Comparison of ENCODE assay signal across 13 cellular contexts in genomic region chr10:69425513-69426298, GRCh38. TPM values are rescaled to one million over a fixed set of nuclear protein-coding genes. Genes with fewer than 3 reads are reported as not detected.
DNase-seq lines count a peak whose midpoint lies in the region; ATAC-seq and TF ChIP-seq lines count a peak whose summit lies in the region.
"Had no signal": no experiment of that assay in that cellular context is flagged by ENCODE, and none has a peak within 500 bp of the region (broad histone marks: within the 10 kb centered on the region; RNA-seq: fewer than 3 reads in every experiment).

No MANE protein-coding gene starts in this region.

- peak overlapping the region; percentile 29 for H3K27ac ChIP-seq in left ventricle myocardium inferior (replicated peaks)
- peak overlapping the region; percentile 44 to 96 (median 88) for H3K27ac ChIP-seq in gastroesophageal sphincter
- H3K27ac ChIP-seq in mesenchymal stem cell (ENCODE audit: low read length, poor library complexity, severe bottlenecking): no peak overlapping the region

- H3K4me3 ChIP-seq in left ventricle myocardium inferior: no peak overlapping the region
- no peak overlapping the region for H3K4me3 ChIP-seq in gastroesophageal sphincter
- no peak overlapping the region for H3K4me3 ChIP-seq in mesenchymal stem cell (ENCODE audit: insufficient read depth in 1 of 2, low read depth in 1 of 2, low read length in 2 of 2)

- H3K23ac ChIP-seq in mesenchymal stem cell (ENCODE audit: low read length in 2 of 2): no peak overlapping the region

- H3K4ac ChIP-seq in mesenchymal stem cell (ENCODE audit: low read depth in 1 of 2, low read length in 2 of 2): no peak overlapping the region

- intact Hi-C loops in left ventricle myocardium inferior (cut with micrococcal nuclease) (loop anchor here (5.0 to 10.0 kb wide), 2 partner anchors 82 to 209 kb away; partner anchors contain the start of gene FAM241B), left cardiac atrium (cut with DNase I) (loop anchor here (2.0 to 5.0 kb wide), 2 partner anchors 82 to 213 kb away; no protein-coding TSS in a partner anchor)

- CTCF ChIA-PET in T-cell (lab: Charles Lee): interaction anchor here (0.5 to 2.7 kb wide), 7 partner anchors 9 to 1072 kb away, joined by 3 to 12 read pairs (median 4); partner anchors contain the start of gene TACR2 (in 1 of the 2)

- no peak overlapping the region for H2AK5ac ChIP-seq in mesenchymal stem cell (ENCODE audit: low read length, severe bottlenecking)

- no peak overlapping the region for H3K4me2 ChIP-seq in mesenchymal stem cell (ENCODE audit: low read length, poor library complexity, severe bottlenecking)

- H3K4me1 ChIP-seq in left ventricle myocardium inferior (peaks cover 14% of the 10 kb centered on the region), gastroesophageal sphincter (peaks cover 0 to 51% (median 0%) of the 10 kb centered on the region in 3 donors), mesenchymal stem cell (ENCODE audit: control insufficient read depth, insufficient read depth, low read depth, low read length) (no peaks in the 10 kb centered on the region)

- H3K9me3 ChIP-seq in left ventricle myocardium inferior (replicated peaks) (no peaks in the 10 kb centered on the region), gastroesophageal sphincter (no peaks in the 10 kb centered on the region), mesenchymal stem cell (ENCODE audit: control insufficient read depth, low read length) (no peaks in the 10 kb centered on the region)

- H3K18ac ChIP-seq in mesenchymal stem cell (ENCODE audit: low read depth in 1 of 2, low read length in 2 of 2): no peak overlapping the region

- H3K4me3 Mint-ChIP-seq in T-cell: peak overlapping the region in 1 of 3 donors; percentile 40

- no peaks in the 10 kb centered on the region for H3K79me1 ChIP-seq in mesenchymal stem cell (replicated peaks; ENCODE audit: low read length, poor library complexity, severe bottlenecking)

- POLR2A ChIA-PET in T-cell (lab: Charles Lee): no interaction called here

- no peak for DNase-seq in left ventricle myocardium inferior
- no peak for DNase-seq in left cardiac atrium
- peak in 32 of 34 experiments; percentile 32 to 74 (median 50) for DNase-seq in T-cell
- DNase-seq in mesenchymal stem cell: no peak
- no peak for DNase-seq in NCI-H2227 (lab: John Stamatoyannopoulos, UW; ENCODE audit: unreplicated experiment)
- DNase-seq: amygdala, foreskin fibroblast, NCI-H187 had no signal

- no peak overlapping the region for H3K14ac ChIP-seq in mesenchymal stem cell (ENCODE audit: low read length in 2 of 2)

- peaks cover 57 to 65% (median 62%) of the 10 kb centered on the region in 3 donors for H3K4me1 Mint-ChIP-seq in T-cell

- no peak overlapping the region for H2BK12ac ChIP-seq in mesenchymal stem cell (ENCODE audit: low read length in 2 of 2)

- H4K8ac ChIP-seq in mesenchymal stem cell (ENCODE audit: low read length): no peak overlapping the region

- TF ChIP-seq CTCF in left ventricle myocardium inferior (IDR thresholded peaks at IDR 0.05; ENCODE audit: borderline replicate concordance) (no peak), gastroesophageal sphincter (IDR thresholded peaks at IDR 0.05) (no peak)

- WGBS in gastroesophageal sphincter (ENCODE audit: low coverage in 1 of 2), 2 donors: 46 to 72% methylated on average over 4 to 5 of the region's 5 CpGs
- 97% methylated on average over 5 of the region's 5 CpGs for WGBS in mesenchymal stem cell

- TF ChIP-seq EP300 in gastroesophageal sphincter (IDR thresholded peaks at IDR 0.05): no peak

- H3K27ac Mint-ChIP-seq in T-cell: peak overlapping the region; percentile 85 to 88

- H2BK15ac ChIP-seq in mesenchymal stem cell (ENCODE audit: low read depth, poor library complexity, severe bottlenecking): no peak overlapping the region

- no peaks in the 10 kb centered on the region for H3K9me3 Mint-ChIP-seq in T-cell

- H2BK120ac ChIP-seq in mesenchymal stem cell (ENCODE audit: low read depth, low read length): no peak overlapping the region

- H4K91ac ChIP-seq in mesenchymal stem cell (ENCODE audit: low read length): no peak overlapping the region

- no peak overlapping the region for H2AFZ ChIP-seq in mesenchymal stem cell (ENCODE audit: low read depth, low read length)

- ATAC-seq in left cardiac atrium (no peak), T-cell (replicated peaks in 1 of 4) (peak; percentile 89 to 96 (median 90)), gastroesophageal sphincter (no peak), HG03342 (IDR thresholded peaks at IDR 0.05; ENCODE audit: unreplicated experiment) (no peak), HG02840 (IDR thresholded peaks at IDR 0.05; ENCODE audit: low FRiP score, unreplicated experiment) (no peak)

- H3K27me3 Mint-ChIP-seq in T-cell: no peaks in the 10 kb centered on the region

- H2BK5ac ChIP-seq in mesenchymal stem cell (ENCODE audit: low read depth, low read length, poor library complexity, severe bottlenecking): no peak overlapping the region

- H3K36me3 Mint-ChIP-seq in T-cell: no peaks in the 10 kb centered on the region

- H3K27me3 ChIP-seq in left ventricle myocardium inferior (ENCODE audit: low read depth) (no peaks in the 10 kb centered on the region), gastroesophageal sphincter (no peaks in the 10 kb centered on the region), mesenchymal stem cell (ENCODE audit: control insufficient read depth in 1 of 2, insufficient read depth in 1 of 2, low read length in 2 of 2) (peaks cover 9 to 23% of the 10 kb centered on the region in 2 experiments)

- no peak overlapping the region for H3K9ac ChIP-seq in mesenchymal stem cell (ENCODE audit: low read length)

- TF ChIP-seq POLR2A in gastroesophageal sphincter (IDR thresholded peaks at IDR 0.05): no peak

- no peaks in the 10 kb centered on the region for H3K36me3 ChIP-seq in left ventricle myocardium inferior
- H3K36me3 ChIP-seq in gastroesophageal sphincter: no peaks in the 10 kb centered on the region
- no peaks in the 10 kb centered on the region for H3K36me3 ChIP-seq in mesenchymal stem cell (ENCODE audit: control insufficient read depth in 1 of 2, insufficient read depth in 2 of 2, low read depth in 1 of 2, low read length in 2 of 2)

RNA-seq across cellular contexts. Expression of gene TACR2, which starts 9.0 kb away (rescaled TPM):
- total RNA-seq in left ventricle myocardium inferior (not detected), left cardiac atrium (under 1 TPM; 0.24 to 0.31 TPM), T-cell (not detected), gastroesophageal sphincter (100 to 1,000 TPM in 2 of 4 donors, 10 to 100 TPM in 2; 37.1 to 176 (median 122) TPM)
- not detected for polyA plus RNA-seq in mesenchymal stem cell (2013, experiment 1 of 2)
- 0.01 TPM for polyA plus RNA-seq in mesenchymal stem cell (2013, experiment 2 of 2)
- total RNA-seq: Daoy; T-helper 1 cell treated with Interleukin-12 subunit alpha and Interleukin-12 subunit beta and Interleukin-4 antibody, amounts not matched to agents 30 ng/mL and 1 ng/mL, for 36 hours had no signal

RNA-seq across cellular contexts. Expression of gene TSPAN15, which starts 25.6 kb away (rescaled TPM):
- total RNA-seq in left ventricle myocardium inferior (6.8 TPM), left cardiac atrium (10 to 100 TPM; 11.0 to 17.3 TPM), T-cell (1 to 10 TPM; 2.9 to 8.2 (median 6.2) TPM), gastroesophageal sphincter (10 to 100 TPM; 51.9 to 66.7 (median 58.1) TPM)
- polyA plus RNA-seq in mesenchymal stem cell (2013, experiment 1 of 2): 19.6 TPM
- polyA plus RNA-seq in mesenchymal stem cell (2013, experiment 2 of 2): 19.5 TPM

Comparison
In these comparisons a context has a peak if more than half of its experiments do, and no peak if none do; other contexts are left out.
1. DNase-seq: peak in T-cell (32 of 34); none in left ventricle myocardium inferior (single experiment), left cardiac atrium (single experiment), mesenchymal stem cell (single experiment) and NCI-H2227 (single experiment).
2. ATAC-seq: peak in T-cell (4 of 4); none in left cardiac atrium (0 of 2), gastroesophageal sphincter (single experiment), HG03342 (single experiment) and HG02840 (single experiment).
3. RNA of gene TACR2, which starts 9.0 kb away (total RNA-seq): 37.1 to 176 TPM in gastroesophageal sphincter; 0.24 to 0.31 TPM in left cardiac atrium, not detected in left ventricle myocardium inferior (single experiment) and not detected in T-cell; every median in the first group is over 10 times any median in the second.